Comparison of ENCODE assay signal across 8 cellular contexts in genomic region chr1:87045757-87046422, GRCh38.
DNase-seq lines count a peak whose midpoint lies in the region; ATAC-seq and TF ChIP-seq lines count a peak whose summit lies in the region.

No MANE protein-coding gene starts in this region.

- TF ChIP-seq CTCF in GM06990 (IDR thresholded peaks at IDR 0.05; ENCODE audit: insufficient read depth, low read length, poor library complexity, severe bottlenecking), result no peak
- TF ChIP-seq CTCF in mucosa of descending colon (IDR thresholded peaks at IDR 0.05), result no peak
- TF ChIP-seq CTCF in testis (IDR thresholded peaks at IDR 0.05), result no peak

- peaks cover 57% of the 10 kb centered on the region for H3K4me1 Mint-ChIP-seq in activated CD4-positive, alpha-beta T cell treated with anti-CD3 and anti-CD28 coated beads for 36 hours

- ATAC-seq in HG02852 (IDR thresholded peaks at IDR 0.05; ENCODE audit: unreplicated experiment) (peak; percentile 51), mucosa of descending colon (peak; percentile 45)
- peak; percentile 81 for ATAC-seq in activated CD4-positive, alpha-beta T cell treated with anti-CD3 and anti-CD28 coated beads for 36 hours

- no peak overlapping the region for H3K4me3 ChIP-seq in GM06990 (replicated peaks; ENCODE audit: low read depth, low read length)
- no peak overlapping the region for H3K4me3 ChIP-seq in mucosa of descending colon
- no peak overlapping the region for H3K4me3 ChIP-seq in testis

- H3K27ac Mint-ChIP-seq in activated CD4-positive, alpha-beta T cell treated with anti-CD3 and anti-CD28 coated beads for 36 hours, result peak overlapping the region; percentile 94

- intact Hi-C loops in activated CD4-positive, alpha-beta T cell treated with anti-CD3 and anti-CD28 coated beads for 36 hours (cut with DNase I, micrococcal nuclease), result loop anchor here (1.0 to 10.0 kb wide), 6 partner anchors 15 to 341 kb away; partner anchors contain the start of genes HS2ST1 (in 2 of the 2), SELENOF (in 2 of the 2) and SH3GLB1 (in 1 of the 2)
- intact Hi-C loops in mucosa of descending colon (cut with DNase I, micrococcal nuclease), result no loop called here
- intact Hi-C loops in testis (cut with DNase I; ENCODE audit: low total_unique reads), result no loop called here

- POLR2A ChIA-PET in activated CD4-positive, alpha-beta T cell treated with anti-CD3 and anti-CD28 coated beads for 36 hours (lab: Charles Lee), result interaction anchor here (0.6 to 2.6 kb wide), 8 partner anchors 12 to 650 kb away, joined by 3 to 18 read pairs (median 4); partner anchors contain the start of genes HS2ST1, ODF2L and SELENOF

- WGBS in testis, 2 donors, result 73 to 76% methylated on average over 5 of the region's 5 CpGs

- no peaks in the 10 kb centered on the region for H3K27me3 ChIP-seq in GM06990 (replicated peaks; ENCODE audit: control insufficient read depth, insufficient read depth, low read length)
- H3K27me3 ChIP-seq in testis, result no peaks in the 10 kb centered on the region

- H3K36me3 Mint-ChIP-seq in activated CD4-positive, alpha-beta T cell treated with anti-CD3 and anti-CD28 coated beads for 36 hours (ENCODE audit: low read depth), result peaks cover 5% of the 10 kb centered on the region

- H3K9me3 ChIP-seq in mucosa of descending colon (peaks cover 9% of the 10 kb centered on the region), testis (no peaks in the 10 kb centered on the region)

- TF ChIP-seq POLR2A in testis (IDR thresholded peaks at IDR 0.05), result no peak

- H3K4me1 ChIP-seq in mucosa of descending colon (ENCODE audit: low read depth), result no peaks in the 10 kb centered on the region
- H3K4me1 ChIP-seq in testis, result no peaks in the 10 kb centered on the region

- H3K36me3 ChIP-seq in GM06990 (ENCODE audit: control insufficient read depth, insufficient read depth, low read length), result no peaks in the 10 kb centered on the region
- no peaks in the 10 kb centered on the region for H3K36me3 ChIP-seq in mucosa of descending colon (ENCODE audit: low read depth)
- no peaks in the 10 kb centered on the region for H3K36me3 ChIP-seq in testis (ENCODE audit: low read depth, missing control alignments)

- peak; percentile 35 for DNase-seq in GM06990 (ENCODE audit: extremely low read depth, insufficient read length)
- DNase-seq in activated CD4-positive, alpha-beta T cell treated with anti-CD3 and anti-CD28 coated beads for 36 hours, result peak; percentile 80
- DNase-seq in mucosa of descending colon, result no peak
- DNase-seq in testis, result no peak
- no peak for DNase-seq in NCI-H146 treated with DMSO at 0.1 percent for 48 hours (lab: John Stamatoyannopoulos, UW; ENCODE audit: unreplicated experiment)
- no peak for DNase-seq in UCSD-AML1 (lab: John Stamatoyannopoulos, UW; ENCODE audit: unreplicated experiment)
- DNase-seq in NCI-H748 treated with DMSO at 0.1 percent for 48 hours (lab: John Stamatoyannopoulos, UW), result no peak

- H3K27me3 Mint-ChIP-seq in activated CD4-positive, alpha-beta T cell treated with anti-CD3 and anti-CD28 coated beads for 36 hours, result no peaks in the 10 kb centered on the region

- peaks cover 7% of the 10 kb centered on the region for H3K9me3 Mint-ChIP-seq in activated CD4-positive, alpha-beta T cell treated with anti-CD3 and anti-CD28 coated beads for 36 hours (ENCODE audit: low read depth)

- peak overlapping the region; percentile 57 for H3K4me3 Mint-ChIP-seq in activated CD4-positive, alpha-beta T cell treated with anti-CD3 and anti-CD28 coated beads for 36 hours

- CTCF ChIA-PET in activated CD4-positive, alpha-beta T cell treated with anti-CD3 and anti-CD28 coated beads for 36 hours (lab: Charles Lee), result interaction anchor here (0.6 to 2.6 kb wide), 6 partner anchors 13 to 1829 kb away, joined by 3 to 17 read pairs (median 3); partner anchors contain the start of genes HS2ST1 and SELENOF

- no peak overlapping the region for H3K27ac ChIP-seq in testis

Comparison
In these comparisons a context has a peak if more than half of its experiments do, and no peak if none do; other contexts are left out.
1. DNase-seq: peak in GM06990 (single experiment) and activated CD4-positive, alpha-beta T cell treated with anti-CD3 and anti-CD28 coated beads for 36 hours (single experiment); none in mucosa of descending colon (0 of 3), testis (single experiment), NCI-H146 treated with DMSO at 0.1 percent for 48 hours (single experiment), UCSD-AML1 (single experiment) and NCI-H748 treated with DMSO at 0.1 percent for 48 hours (single experiment).
2. intact Hi-C loops: an anchor here in activated CD4-positive, alpha-beta T cell treated with anti-CD3 and anti-CD28 coated beads for 36 hours (1.0 to 10.0 kb wide); none called in mucosa of descending colon and testis.
3. Peak in every context shown above with its lines, with median percentiles within 50 percentile points of each other: ATAC-seq.